Comparison of ENCODE assay signal across 16 cellular contexts in genomic region chr13:79341202-79341601, GRCh38.
"Had no signal": no experiment of that assay in that cellular context is flagged by ENCODE, and none has a peak within 500 bp of the region (broad histone marks: within the 10 kb centered on the region; RNA-seq: fewer than 3 reads in every experiment).

No MANE protein-coding gene starts in this region.

- H3K4me3 Mint-ChIP-seq: activated CD8-positive, alpha-beta memory T cell treated with anti-CD3 and anti-CD28 coated beads, Interleukin-2, amount 10 ng/mL, durations not matched to agents 7 days and 5 days had no signal

- H3K9me3 Mint-ChIP-seq: activated naive CD4-positive, alpha-beta T cell treated with anti-CD3 and anti-CD28 coated beads, Interleukin-2, amount 50 U/mL, for 72 hours had no signal

- H3K27ac Mint-ChIP-seq: activated CD8-positive, alpha-beta memory T cell treated with anti-CD3 and anti-CD28 coated beads, Interleukin-2, amount 10 ng/mL, durations not matched to agents 7 days and 5 days; activated naive CD4-positive, alpha-beta T cell treated with anti-CD3 and anti-CD28 coated beads, Interleukin-2, amount 50 U/mL, for 72 hours had no signal

- DNase-seq: activated CD4-positive, CD25-positive, alpha-beta regulatory T cell; activated CD8-positive, alpha-beta memory T cell treated with anti-CD3 and anti-CD28 coated beads, Interleukin-2, amount 10 ng/mL, durations not matched to agents 7 days and 5 days; brain microvascular endothelial cell; NCI-H1092; NCI-H1417; NCI-H1930; NCI-H2171 treated with DMSO at 0.1 percent for 48 hours; NCI-H345; NCI-H510A; NCI-H526 treated with DMSO at 0.1 percent for 48 hours; NCI-H82; SIG-M5; T-helper 2 cell; T1000 had no signal

- ATAC-seq: activated CD8-positive, alpha-beta memory T cell treated with anti-CD3 and anti-CD28 coated beads, Interleukin-2, amount 10 ng/mL, durations not matched to agents 7 days and 5 days; activated naive CD4-positive, alpha-beta T cell treated with anti-CD3 and anti-CD28 coated beads, Interleukin-2, amount 50 U/mL, for 72 hours had no signal

- H3K27me3 Mint-ChIP-seq: activated CD8-positive, alpha-beta memory T cell treated with anti-CD3 and anti-CD28 coated beads, Interleukin-2, amount 10 ng/mL, durations not matched to agents 7 days and 5 days had no signal

- H3K4me3 ChIP-seq: cardiac muscle cell had no signal
